In genomic region chr2:230906471-230907230, GRCh38 we compare ENCODE assay signal across 17 cellular contexts. TPM values are rescaled to one million over a fixed set of nuclear protein-coding genes. Genes with fewer than 3 reads are reported as not detected.
DNase-seq lines count a peak whose midpoint lies in the region; ATAC-seq lines count a peak whose summit lies in the region.
"Had no signal": no experiment of that assay in that cellular context is flagged by ENCODE, and none has a peak within 500 bp of the region (broad histone marks: within the 10 kb centered on the region; RNA-seq: fewer than 3 reads in every experiment).

No MANE protein-coding gene starts in this region.

- no peaks in the 10 kb centered on the region for H3K9me3 ChIP-seq in effector memory CD4-positive, alpha-beta T cell (ENCODE audit: control insufficient read depth, low read length)
- H3K9me3 ChIP-seq: thoracic aorta had no signal

- H3K36me3 Mint-ChIP-seq in activated CD4-positive, alpha-beta T cell treated with anti-CD3 and anti-CD28 coated beads for 36 hours (ENCODE audit: low read depth): peaks cover 23% of the 10 kb centered on the region
- peaks cover 18% of the 10 kb centered on the region for H3K36me3 Mint-ChIP-seq in stimulated activated naive CD8-positive, alpha-beta T cell treated with anti-CD3 and anti-CD28 coated beads, Interleukin-15, Interleukin-2, amounts not matched to agents 100 ng/mL and 50 ng/mL, for 24 hours (ENCODE audit: low read depth)

- H3K27ac ChIP-seq in effector memory CD4-positive, alpha-beta T cell (ENCODE audit: insufficient read depth, low read length, poor library complexity, severe bottlenecking): no peak overlapping the region
- H3K27ac ChIP-seq: thoracic aorta had no signal

- no peaks in the 10 kb centered on the region for H3K9me3 Mint-ChIP-seq in activated CD4-positive, alpha-beta T cell treated with anti-CD3 and anti-CD28 coated beads for 36 hours (ENCODE audit: low read depth)
- H3K9me3 Mint-ChIP-seq in stimulated activated naive CD8-positive, alpha-beta T cell treated with anti-CD3 and anti-CD28 coated beads, Interleukin-15, Interleukin-2, amounts not matched to agents 100 ng/mL and 50 ng/mL, for 24 hours: no peaks in the 10 kb centered on the region
- H3K9me3 Mint-ChIP-seq: CD4-positive, alpha-beta memory T cell; naive thymus-derived CD4-positive, alpha-beta T cell had no signal

- no peak overlapping the region for H3K4me3 ChIP-seq in effector memory CD4-positive, alpha-beta T cell (ENCODE audit: insufficient read depth, low read depth, low read length, poor library complexity, severe bottlenecking)
- H3K4me3 ChIP-seq: thoracic aorta had no signal

- intact Hi-C loops in activated CD4-positive, alpha-beta T cell treated with anti-CD3 and anti-CD28 coated beads for 36 hours (cut with DNase I, micrococcal nuclease): loop anchor here in 1 of 2 experiments (5.0 kb wide), 1 partner anchor 36 kb away; no protein-coding TSS in a partner anchor

- H3K27me3 ChIP-seq in effector memory CD4-positive, alpha-beta T cell (replicated peaks; ENCODE audit: control insufficient read depth, insufficient read depth, low read length, poor library complexity, severe bottlenecking): no peaks in the 10 kb centered on the region

- CTCF ChIA-PET in activated CD4-positive, alpha-beta T cell treated with anti-CD3 and anti-CD28 coated beads for 36 hours (lab: Charles Lee): interaction anchor here (0.8 to 12.2 kb wide), 8 partner anchors 9 to 180 kb away, joined by 3 to 186 read pairs (median 5); partner anchors contain the start of gene GPR55

- H3K27ac Mint-ChIP-seq in activated CD4-positive, alpha-beta T cell treated with anti-CD3 and anti-CD28 coated beads for 36 hours: peak overlapping the region; percentile 81
- peak overlapping the region; percentile 89 for H3K27ac Mint-ChIP-seq in stimulated activated naive CD8-positive, alpha-beta T cell treated with anti-CD3 and anti-CD28 coated beads, Interleukin-15, Interleukin-2, amounts not matched to agents 100 ng/mL and 50 ng/mL, for 24 hours

- no peak for ATAC-seq in activated CD4-positive, alpha-beta T cell treated with anti-CD3 and anti-CD28 coated beads for 36 hours
- no peak for ATAC-seq in HG02588 (IDR thresholded peaks at IDR 0.05; ENCODE audit: unreplicated experiment)
- ATAC-seq: naive thymus-derived CD4-positive, alpha-beta T cell had no signal

- POLR2A ChIA-PET in activated CD4-positive, alpha-beta T cell treated with anti-CD3 and anti-CD28 coated beads for 36 hours (lab: Charles Lee): interaction anchor here (1.9 kb wide), 1 partner anchor 79 kb away, joined by 16 read pairs; no protein-coding TSS in a partner anchor

- peaks cover 72% of the 10 kb centered on the region for H3K4me1 Mint-ChIP-seq in activated CD4-positive, alpha-beta T cell treated with anti-CD3 and anti-CD28 coated beads for 36 hours
- peaks cover 96% of the 10 kb centered on the region for H3K4me1 Mint-ChIP-seq in stimulated activated naive CD8-positive, alpha-beta T cell treated with anti-CD3 and anti-CD28 coated beads, Interleukin-15, Interleukin-2, amounts not matched to agents 100 ng/mL and 50 ng/mL, for 24 hours (ENCODE audit: low read depth)

- H3K36me3 ChIP-seq in effector memory CD4-positive, alpha-beta T cell (ENCODE audit: control insufficient read depth, insufficient read depth, low read length): peaks cover 3% of the 10 kb centered on the region
- H3K36me3 ChIP-seq: thoracic aorta had no signal

- peak overlapping the region; percentile 67 for H3K4me3 Mint-ChIP-seq in activated CD4-positive, alpha-beta T cell treated with anti-CD3 and anti-CD28 coated beads for 36 hours
- H3K4me3 Mint-ChIP-seq in stimulated activated naive CD8-positive, alpha-beta T cell treated with anti-CD3 and anti-CD28 coated beads, Interleukin-15, Interleukin-2, amounts not matched to agents 100 ng/mL and 50 ng/mL, for 24 hours: peak overlapping the region; percentile 77

- peaks cover 10% of the 10 kb centered on the region for H3K4me1 ChIP-seq in effector memory CD4-positive, alpha-beta T cell (ENCODE audit: control insufficient read depth, insufficient read depth, low read length, poor library complexity, severe bottlenecking)

- DNase-seq in activated CD4-positive, alpha-beta T cell treated with anti-CD3 and anti-CD28 coated beads for 36 hours: no peak
- no peak for DNase-seq in activated CD4-positive, alpha-beta T cell treated with anti-CD3 and anti-CD28 coated beads for 4 hours
- peak; percentile 18 for DNase-seq in activated CD8-positive, alpha-beta memory T cell treated with anti-CD3 and anti-CD28 coated beads, Interleukin-2, amount 50 U/mL, for 4 hours
- peak; percentile 27 for DNase-seq in islet precursor cell
- no peak for DNase-seq in effector memory CD4-positive, alpha-beta T cell
- DNase-seq in NCI-H774 (lab: John Stamatoyannopoulos, UW): no peak
- DNase-seq: caudate nucleus; CD4-positive, alpha-beta memory T cell; foreskin fibroblast; GOT3; MM.1S; NCI-H2029 had no signal

- peaks cover 11% of the 10 kb centered on the region for H3K27me3 Mint-ChIP-seq in activated CD4-positive, alpha-beta T cell treated with anti-CD3 and anti-CD28 coated beads for 36 hours
- no peaks in the 10 kb centered on the region for H3K27me3 Mint-ChIP-seq in stimulated activated naive CD8-positive, alpha-beta T cell treated with anti-CD3 and anti-CD28 coated beads, Interleukin-15, Interleukin-2, amounts not matched to agents 100 ng/mL and 50 ng/mL, for 24 hours
- H3K27me3 Mint-ChIP-seq: CD4-positive, alpha-beta memory T cell had no signal

RNA-seq across cellular contexts. Expression of gene GPR55, which starts 18.4 kb away (rescaled TPM):
- total RNA-seq in activated CD4-positive, alpha-beta T cell treated with anti-CD3 and anti-CD28 coated beads for 36 hours: 1 to 10 TPM; 3.6 to 4.0 TPM
- total RNA-seq: Daoy, thoracic aorta had no signal

RNA-seq across cellular contexts. Expression of gene ITM2C, which starts 41.9 kb away (rescaled TPM):
- 10 to 100 TPM; 29.6 to 32.9 TPM for total RNA-seq in activated CD4-positive, alpha-beta T cell treated with anti-CD3 and anti-CD28 coated beads for 36 hours

Comparison
In these comparisons a context has a peak if more than half of its experiments do, and no peak if none do; other contexts are left out.
1. DNase-seq: peak in activated CD8-positive, alpha-beta memory T cell treated with anti-CD3 and anti-CD28 coated beads, Interleukin-2, amount 50 U/mL, for 4 hours (single experiment) and islet precursor cell (single experiment); none in activated CD4-positive, alpha-beta T cell treated with anti-CD3 and anti-CD28 coated beads for 36 hours (single experiment), activated CD4-positive, alpha-beta T cell treated with anti-CD3 and anti-CD28 coated beads for 4 hours (0 of 2), effector memory CD4-positive, alpha-beta T cell (0 of 3) and NCI-H774 (single experiment).